ENCODE assay signal across 28 cellular contexts in genomic region chr10:77016278-77016815, GRCh38.
DNase-seq lines count a peak whose midpoint lies in the region; ATAC-seq and TF ChIP-seq lines count a peak whose summit lies in the region.
"Had no signal": no experiment of that assay in that cellular context is flagged by ENCODE, and none has a peak within 500 bp of the region (broad histone marks: within the 10 kb centered on the region; RNA-seq: fewer than 3 reads in every experiment).

No MANE protein-coding gene starts in this region.

- H4K8ac ChIP-seq in mesenchymal stem cell (ENCODE audit: low read length) = no peak overlapping the region

- TF ChIP-seq POLR2A in upper lobe of left lung (IDR thresholded peaks at IDR 0.05) = no peak

- H3K4me3 ChIP-seq in mesenchymal stem cell (ENCODE audit: insufficient read depth in 1 of 2, low read depth in 1 of 2, low read length in 2 of 2) = no peak overlapping the region
- H3K4me3 ChIP-seq in upper lobe of left lung = no peak overlapping the region
- H3K4me3 ChIP-seq: PC-9, SJSA1 had no signal

- ATAC-seq in upper lobe of left lung (ENCODE audit: low FRiP score in 2 of 2) (no peak), GM21717 (IDR thresholded peaks at IDR 0.05; ENCODE audit: unreplicated experiment) (no peak)
- ATAC-seq: HCT116 had no signal

- peak overlapping the region; percentile 62 for H3K9ac ChIP-seq in mesenchymal stem cell (ENCODE audit: low read length)

- no peak overlapping the region for H2AK5ac ChIP-seq in mesenchymal stem cell (ENCODE audit: low read length, severe bottlenecking)

- no peak for TF ChIP-seq EP300 in upper lobe of left lung (IDR thresholded peaks at IDR 0.05)

- DNase-seq in GM04504 (ENCODE audit: low read depth) = peak; percentile 21
- DNase-seq in RKO (ENCODE audit: low spot score) = peak; percentile 0
- DNase-seq in mesenchymal stem cell = no peak
- peak; percentile 18 for DNase-seq in superior temporal gyrus (ENCODE audit: extremely low spot score)
- no peak for DNase-seq in upper lobe of left lung
- no peak for DNase-seq in NCI-H2081 treated with DMSO at 0.1 percent for 48 hours (lab: John Stamatoyannopoulos, UW)
- DNase-seq in NOMO-1 (lab: John Stamatoyannopoulos, UW; ENCODE audit: unreplicated experiment in 2 of 2) = no peak
- DNase-seq: 8988T, ACHN, Calu3, DMS79 treated with DMSO at 0.1 percent for 48 hours, GF-D8, IMR-90, KG1, NCI-H1092, NCI-H1417 treated with DMSO at 0.1 percent for 48 hours, NCI-H1694 treated with DMSO at 0.1 percent for 48 hours, NCI-H2081, NCI-H2171, NCI-H226, NCI-H510A, NCI-H69, PC-9, Right ventricle myocardium superior, RPMI8226 had no signal

- no peak overlapping the region for H3K14ac ChIP-seq in mesenchymal stem cell (ENCODE audit: low read length in 2 of 2)

- H3K9me3 ChIP-seq in mesenchymal stem cell (ENCODE audit: control insufficient read depth, low read length) (no peaks in the 10 kb centered on the region), upper lobe of left lung (no peaks in the 10 kb centered on the region)
- H3K9me3 ChIP-seq: SJSA1 had no signal

- no peak overlapping the region for H3K4me2 ChIP-seq in mesenchymal stem cell (ENCODE audit: low read length, poor library complexity, severe bottlenecking)
- H3K4me2 ChIP-seq: PC-9 had no signal

- no peak overlapping the region for H2AFZ ChIP-seq in mesenchymal stem cell (ENCODE audit: low read depth, low read length)
- H2AFZ ChIP-seq: PC-9 had no signal

- no peak overlapping the region for H4K91ac ChIP-seq in mesenchymal stem cell (ENCODE audit: low read length)

- H3K27me3 ChIP-seq in mesenchymal stem cell (ENCODE audit: control insufficient read depth in 1 of 2, insufficient read depth in 1 of 2, low read length in 2 of 2) (no peaks in the 10 kb centered on the region), upper lobe of left lung (no peaks in the 10 kb centered on the region)
- H3K27me3 ChIP-seq: SJSA1 had no signal

- no peak overlapping the region for H3K4ac ChIP-seq in mesenchymal stem cell (ENCODE audit: low read depth in 1 of 2, low read length in 2 of 2)

- H3K18ac ChIP-seq in mesenchymal stem cell (ENCODE audit: low read depth in 1 of 2, low read length in 2 of 2) = no peak overlapping the region

- TF ChIP-seq CTCF in upper lobe of left lung (IDR thresholded peaks at IDR 0.05) = no peak

- H3K27ac ChIP-seq in mesenchymal stem cell (ENCODE audit: low read length, poor library complexity, severe bottlenecking) (no peak overlapping the region), upper lobe of left lung (no peak overlapping the region)
- H3K27ac ChIP-seq: PC-9, SJSA1 had no signal

- 94% methylated on average over 7 of the region's 7 CpGs for WGBS in mesenchymal stem cell
- WGBS in upper lobe of left lung, 2 donors = 81 to 84% methylated on average over 7 of the region's 7 CpGs

- H2BK120ac ChIP-seq in mesenchymal stem cell (ENCODE audit: low read depth, low read length) = no peak overlapping the region

- H2BK5ac ChIP-seq in mesenchymal stem cell (ENCODE audit: low read depth, low read length, poor library complexity, severe bottlenecking) = no peak overlapping the region

- H3K79me1 ChIP-seq in mesenchymal stem cell (replicated peaks; ENCODE audit: low read length, poor library complexity, severe bottlenecking) = no peaks in the 10 kb centered on the region

- H3K23ac ChIP-seq in mesenchymal stem cell (ENCODE audit: low read length in 2 of 2) = no peak overlapping the region

- H2BK15ac ChIP-seq in mesenchymal stem cell (ENCODE audit: low read depth, poor library complexity, severe bottlenecking) = no peak overlapping the region

- no peaks in the 10 kb centered on the region for H3K4me1 ChIP-seq in mesenchymal stem cell (ENCODE audit: control insufficient read depth, insufficient read depth, low read depth, low read length)
- peaks cover 0 to 10% (median 3%) of the 10 kb centered on the region in 4 donors for H3K4me1 ChIP-seq in upper lobe of left lung
- H3K4me1 ChIP-seq: SJSA1 had no signal

- no peak overlapping the region for H2BK12ac ChIP-seq in mesenchymal stem cell (ENCODE audit: low read length in 2 of 2)

- H3K36me3 ChIP-seq in mesenchymal stem cell (ENCODE audit: control insufficient read depth in 1 of 2, insufficient read depth in 2 of 2, low read depth in 1 of 2, low read length in 2 of 2) (no peaks in the 10 kb centered on the region), upper lobe of left lung (no peaks in the 10 kb centered on the region)
- H3K36me3 ChIP-seq: SJSA1 had no signal

Comparison
In these comparisons a context has a peak if more than half of its experiments do, and no peak if none do; other contexts are left out.
1. DNase-seq: peak in GM04504 (single experiment), RKO (single experiment) and superior temporal gyrus (single experiment); none in mesenchymal stem cell (single experiment), upper lobe of left lung (0 of 2), NCI-H2081 treated with DMSO at 0.1 percent for 48 hours (single experiment) and NOMO-1 (0 of 2).